Comparison of ENCODE assay signal across 8 cellular contexts in the genomic region with DNA sequence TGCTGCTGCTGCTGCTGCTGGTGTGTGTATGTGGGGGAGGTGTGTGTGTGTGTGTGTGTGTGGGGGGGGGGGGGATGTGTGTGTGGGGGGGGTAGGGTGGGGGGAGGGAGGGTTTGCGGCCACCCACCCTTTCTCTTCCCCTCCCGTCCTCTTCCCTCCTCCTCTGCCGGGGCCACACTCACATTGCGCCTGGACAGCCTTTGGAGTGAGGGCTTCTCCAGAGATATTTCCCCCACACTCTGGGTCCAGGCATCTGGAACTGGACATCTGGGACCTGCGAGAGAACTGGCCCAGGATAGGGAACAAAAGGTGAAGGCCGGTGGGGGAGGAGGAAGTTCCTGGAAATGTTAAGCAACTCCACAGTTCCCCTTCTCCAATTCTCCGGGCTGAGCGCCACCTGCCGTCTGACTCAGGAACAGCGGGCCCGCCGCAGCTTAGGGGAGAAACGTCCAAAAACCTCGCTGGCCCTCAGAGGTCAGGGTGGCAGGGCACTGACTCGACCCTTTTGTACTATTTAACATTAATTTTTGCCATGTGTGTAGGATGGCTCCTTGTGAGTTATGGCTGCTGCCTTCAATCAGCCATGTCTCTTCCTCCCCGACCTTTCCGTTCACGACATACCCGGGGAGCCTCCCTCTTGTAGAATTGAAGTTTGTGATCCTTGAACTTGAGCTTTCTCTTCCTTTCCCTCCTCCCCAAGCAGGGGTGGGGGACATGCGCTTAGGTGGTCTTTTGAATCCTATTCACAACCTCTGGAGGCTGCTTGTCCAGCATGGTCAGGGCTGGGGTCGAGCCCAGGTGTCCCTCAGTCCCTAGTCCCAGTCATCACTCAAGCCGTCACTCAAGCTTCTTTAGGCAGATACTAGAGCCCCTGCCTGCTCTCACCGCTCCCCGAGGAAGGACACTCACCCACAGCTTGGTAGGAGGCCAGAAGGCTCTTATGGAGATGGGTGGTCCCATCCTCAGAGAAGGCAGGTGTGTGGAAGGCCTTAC. TPM values are rescaled to one million over a fixed set of nuclear protein-coding genes. Genes with fewer than 3 reads are reported as not detected.
DNase-seq lines count a peak whose midpoint lies in the region; ATAC-seq and TF ChIP-seq lines count a peak whose summit lies in the region.

A gene with protein sequence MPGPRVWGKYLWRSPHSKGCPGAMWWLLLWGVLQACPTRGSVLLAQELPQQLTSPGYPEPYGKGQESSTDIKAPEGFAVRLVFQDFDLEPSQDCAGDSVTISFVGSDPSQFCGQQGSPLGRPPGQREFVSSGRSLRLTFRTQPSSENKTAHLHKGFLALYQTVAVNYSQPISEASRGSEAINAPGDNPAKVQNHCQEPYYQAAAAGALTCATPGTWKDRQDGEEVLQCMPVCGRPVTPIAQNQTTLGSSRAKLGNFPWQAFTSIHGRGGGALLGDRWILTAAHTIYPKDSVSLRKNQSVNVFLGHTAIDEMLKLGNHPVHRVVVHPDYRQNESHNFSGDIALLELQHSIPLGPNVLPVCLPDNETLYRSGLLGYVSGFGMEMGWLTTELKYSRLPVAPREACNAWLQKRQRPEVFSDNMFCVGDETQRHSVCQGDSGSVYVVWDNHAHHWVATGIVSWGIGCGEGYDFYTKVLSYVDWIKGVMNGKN (minus strand): TSS at position 287 of the 993 bp plus-strand sequence. CDS start 34 bp downstream, at position 253.

- no peaks in the 10 kb centered on the region for H3K9me3 ChIP-seq in CD8-positive, alpha-beta T cell (ENCODE audit: low read length)

- CTCF ChIA-PET in CD8-positive, alpha-beta T cell (lab: Charles Lee), result interaction anchor here (0.6 to 3.7 kb wide), 31 partner anchors 9 to 272 kb away, joined by 3 to 43 read pairs (median 3); a partner anchor contains a TSS
- CTCF ChIA-PET in HEK293T (lab: Yijun Ruan, JAX), result interaction anchor here (0.6 to 1.0 kb wide), 4 partner anchors 16 to 144 kb away, joined by 3 to 4 read pairs (median 3); no protein-coding TSS in a partner anchor

- H3K36me3 ChIP-seq in CD8-positive, alpha-beta T cell (ENCODE audit: insufficient read depth, low read length), result no peaks in the 10 kb centered on the region

- peak; percentile 58 to 85 (median 77) for DNase-seq in CD8-positive, alpha-beta T cell
- DNase-seq in HEK293T (ENCODE audit: extremely low spot score), result peak; percentile 80
- peak; percentile 73 for DNase-seq in NCI-H2227 (lab: John Stamatoyannopoulos, UW; ENCODE audit: unreplicated experiment)
- peak; percentile 49 to 87 (median 70) for DNase-seq in activated CD4-positive, CD25-positive, alpha-beta regulatory T cell (lab: John Stamatoyannopoulos, UW)
- peak; percentile 56 for DNase-seq in central memory CD4-positive, alpha-beta T cell
- DNase-seq in islet precursor cell, result peak; percentile 93
- DNase-seq in stimulated activated CD4-positive, alpha-beta T cell treated with anti-CD3 and anti-CD28 coated beads, Interleukin-12 subunit alpha, Interleukin-12 subunit beta, amount 100 ng/mL, for 24 hours (ENCODE audit: low read depth in 2 of 2), result peak; percentile 64 to 88

- peaks cover 44% of the 10 kb centered on the region for H3K4me1 Mint-ChIP-seq in CD8-positive, alpha-beta T cell (ENCODE audit: low read depth)

- H3K27me3 ChIP-seq in CD8-positive, alpha-beta T cell (ENCODE audit: insufficient read depth, low read length), result no peaks in the 10 kb centered on the region

- H3K4me3 ChIP-seq in CD8-positive, alpha-beta T cell (ENCODE audit: low read depth, low read length), result peak within 1 kb of the TSS; percentile 97

- peaks cover 16% of the 10 kb centered on the region for H3K4me1 ChIP-seq in CD8-positive, alpha-beta T cell (ENCODE audit: insufficient read depth, low read length)

- H3K36me3 Mint-ChIP-seq in CD8-positive, alpha-beta T cell, result peaks cover 20% of the 10 kb centered on the region

- peak; percentile 90 for TF ChIP-seq CTCF in CD8-positive, alpha-beta T cell (IDR thresholded peaks at IDR 0.05)

- peak; percentile 46 for ATAC-seq in CD8-positive, alpha-beta T cell
- ATAC-seq in GM18873 (IDR thresholded peaks at IDR 0.05; ENCODE audit: low FRiP score, unreplicated experiment), result no peak

- peak within 1 kb of the TSS; percentile 94 for H3K4me3 Mint-ChIP-seq in CD8-positive, alpha-beta T cell

- intact Hi-C loops in CD8-positive, alpha-beta T cell (cut with DNase I, micrococcal nuclease), result loop anchor here (1.0 to 5.0 kb wide), 10 partner anchors 17 to 447 kb away; a partner anchor contains a TSS

- H3K9me3 Mint-ChIP-seq in CD8-positive, alpha-beta T cell, result peaks cover 11% of the 10 kb centered on the region

- H3K27ac Mint-ChIP-seq in CD8-positive, alpha-beta T cell, result peak within 1 kb of the TSS; percentile 93

- H3K27me3 Mint-ChIP-seq in CD8-positive, alpha-beta T cell (ENCODE audit: low read depth), result no peaks in the 10 kb centered on the region

- peak within 1 kb of the TSS; percentile 67 for H3K27ac ChIP-seq in CD8-positive, alpha-beta T cell (ENCODE audit: low read depth, low read length)

- POLR2A ChIA-PET in CD8-positive, alpha-beta T cell (lab: Charles Lee), result interaction anchor here (0.7 to 3.1 kb wide), 6 partner anchors 91 to 242 kb away, joined by 3 to 14 read pairs (median 8); a partner anchor contains a TSS
- POLR2A ChIA-PET in HEK293T (lab: Yijun Ruan, JAX), result interaction anchor here (0.6 to 3.1 kb wide), 6 partner anchors 9 to 242 kb away, joined by 3 to 27 read pairs (median 4); a partner anchor contains a TSS

TF ChIP-seq in HEK293T, 16 proteins besides CTCF, POLR2A, EP300 and RAD21:
- no peak for TF ChIP-seq BHLHE40 (IDR thresholded peaks at IDR 0.05; ENCODE audit: borderline replicate concordance)
- no peak for TF ChIP-seq SP1 (IDR thresholded peaks at IDR 0.05)
- no peak for TF ChIP-seq ELF4 (IDR thresholded peaks at IDR 0.05)
TF ChIP-seq in HEK293T: peak in this region for 0.

RNA-seq across cellular contexts. Expression of the gene that starts here (rescaled TPM):
- 1 to 10 TPM; 8.0 to 9.0 TPM for total RNA-seq in CD8-positive, alpha-beta T cell
